9 cellular contexts compared by ENCODE assay signal in the genomic region with DNA sequence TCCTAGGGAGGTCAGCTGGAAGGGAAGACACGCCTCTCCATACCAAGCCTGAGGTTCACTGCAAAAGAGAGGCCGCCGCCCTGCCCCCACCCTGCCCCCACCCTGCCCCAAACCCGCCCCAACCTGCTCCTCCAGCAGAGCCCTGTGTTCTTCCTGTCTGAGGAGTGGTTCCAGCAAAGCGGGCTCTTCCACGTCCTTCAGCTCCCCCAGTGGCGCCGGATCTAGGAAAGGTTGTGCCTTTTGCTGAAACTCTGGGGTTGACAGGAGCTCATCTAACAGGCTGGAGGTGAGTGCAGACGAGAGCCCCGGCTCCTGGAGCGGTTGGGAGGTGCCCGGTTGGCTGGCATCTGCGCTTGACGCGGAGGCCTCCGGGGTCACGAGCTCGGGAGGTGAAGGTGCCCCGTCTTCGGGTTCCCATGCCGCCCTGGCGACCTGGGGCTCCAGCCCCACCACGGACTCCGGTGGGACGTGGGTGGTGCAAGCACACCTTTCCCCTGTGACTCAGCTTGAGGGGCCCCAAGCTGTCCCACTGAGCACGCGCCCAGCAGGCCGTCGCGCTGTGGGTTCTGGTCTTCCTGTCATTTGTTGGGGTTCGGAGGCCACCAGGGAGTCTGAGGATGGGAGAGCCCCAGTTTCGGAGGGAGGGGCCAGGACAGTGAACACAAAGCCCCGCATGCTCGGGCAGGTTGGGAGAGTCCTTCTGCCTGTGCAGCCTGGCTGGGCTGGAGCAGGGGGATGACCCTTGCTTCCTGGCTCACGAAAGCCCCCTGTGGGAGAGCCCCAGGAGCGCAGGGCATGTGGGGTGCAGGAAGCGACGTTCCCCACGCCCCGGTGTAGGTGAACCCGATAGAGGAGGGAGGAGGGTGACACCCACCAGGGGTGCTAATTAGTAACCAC.
DNase-seq lines count a peak whose midpoint lies in the region; ATAC-seq, FAIRE-seq and TF ChIP-seq lines count a peak whose summit lies in the region.
"Had no signal": no experiment of that assay in that cellular context is flagged by ENCODE, and none has a peak within 500 bp of the region (broad histone marks: within the 10 kb centered on the region; RNA-seq: fewer than 3 reads in every experiment).

No MANE protein-coding gene starts in this region.

- no peak for TF ChIP-seq EP300 in GM12878 (IDR thresholded peaks at IDR 0.05; ENCODE audit: borderline replicate concordance in 1 of 2, control insufficient read depth in 1 of 2, low read depth in 2 of 2, low read length in 2 of 2)

- H3K79me2 ChIP-seq in GM12878 (ENCODE audit: control insufficient read depth, insufficient read depth, low read length) (peaks cover 17% of the 10 kb centered on the region), keratinocyte (ENCODE audit: control insufficient read depth, insufficient read depth, low read length) (peaks cover 7% of the 10 kb centered on the region)

- H4K20me1 ChIP-seq in GM12878 (ENCODE audit: control insufficient read depth, insufficient read depth) (no peaks in the 10 kb centered on the region), keratinocyte (ENCODE audit: control insufficient read depth, extremely low read depth, insufficient read depth, low read length) (no peaks in the 10 kb centered on the region)

- DNase-seq in GM10248 (ENCODE audit: extremely low spot score), result peak; percentile 77
- DNase-seq in HFFc6, result peak; percentile 36
- peak; percentile 37 for DNase-seq in RWPE1 (ENCODE audit: low spot score)
- peak; percentile 75 for DNase-seq in GM12878 (ENCODE audit: low read depth, low spot score)
- DNase-seq in keratinocyte (ENCODE audit: low read depth, low spot score), result no peak
- DNase-seq in stimulated activated CD4-positive, alpha-beta T cell treated with anti-CD3 and anti-CD28 coated beads, Interleukin-1b, Interleukin-23, amount 100 ng/mL, for 4 hours (ENCODE audit: low read depth in 2 of 2), result peak; percentile 31 to 32
- no peak for DNase-seq in NCI-H1417 (lab: John Stamatoyannopoulos, UW)
- DNase-seq in SW 1271 (lab: John Stamatoyannopoulos, UW), result no peak

- H3K4me1 ChIP-seq in GM12878 (ENCODE audit: control insufficient read depth, insufficient read depth, low read length), result no peaks in the 10 kb centered on the region
- peaks cover 6% of the 10 kb centered on the region for H3K4me1 ChIP-seq in keratinocyte (ENCODE audit: control insufficient read depth, extremely low read depth, insufficient read depth, low read length)

- in situ Hi-C loops in GM12878 (cut with MboI), result loop anchor here (10.0 kb wide), 1 partner anchor 943 kb away; no protein-coding TSS in a partner anchor

- RAD21 ChIA-PET in GM12878 (lab: Charles Lee; ENCODE audit: unreplicated experiment), result interaction anchor here (2.3 to 2.4 kb wide), 2 partner anchors 1015 to 1018 kb away, joined by 20 to 47 read pairs; no protein-coding TSS in a partner anchor

- no peak for TF ChIP-seq RAD21 in GM12878 (IDR thresholded peaks at IDR 0.05; ENCODE audit: insufficient read depth, low read depth, low read length)

- H3K9me3 Mint-ChIP-seq in HFFc6, result peaks cover 45% of the 10 kb centered on the region

- peaks cover 15% of the 10 kb centered on the region for H3K4me1 Mint-ChIP-seq in HFFc6 (ENCODE audit: low read depth)

- POLR2A ChIA-PET in GM10248 (lab: Yijun Ruan, JAX) (interaction anchor here (1.6 to 1.8 kb wide), 2 partner anchors 1015 to 1019 kb away, joined by 6 to 8 read pairs; no protein-coding TSS in a partner anchor), RWPE1 (lab: Yijun Ruan, JAX; ENCODE audit: low non-redundant PET) (interaction anchor here (0.6 to 1.1 kb wide), 3 partner anchors 1014 to 1019 kb away, joined by 3 to 7 read pairs (median 5); no protein-coding TSS in a partner anchor), GM12878 (lab: Charles Lee) (interaction anchor here (1.3 to 2.4 kb wide), 3 partner anchors 980 to 1018 kb away, joined by 3 to 35 read pairs (median 9); no protein-coding TSS in a partner anchor)

- H3K36me3 Mint-ChIP-seq in HFFc6 (ENCODE audit: low read depth), result peaks cover 7% of the 10 kb centered on the region; the same call in 1 of the 2 replicates

- 17% methylated on average over 39 of the region's 41 CpGs for WGBS in GM12878 (ENCODE audit: insufficient coverage, insufficient replicate concordance, low lambda C conversion rate, missing lambda C conversion rate)

- H3K36me3 ChIP-seq in GM12878 (ENCODE audit: control insufficient read depth in 2 of 2, insufficient read depth in 2 of 2, low read length in 1 of 2), result no peaks in the 10 kb centered on the region
- no peaks in the 10 kb centered on the region for H3K36me3 ChIP-seq in keratinocyte (ENCODE audit: control insufficient read depth in 2 of 2, extremely low read depth in 1 of 2, insufficient read depth in 2 of 2, low read length in 2 of 2)

- H3K4me3 ChIP-seq in GM12878, result peak overlapping the region; percentile 94
- H3K4me3 ChIP-seq in keratinocyte (ENCODE audit: control insufficient read depth in 2 of 3, extremely low read depth in 1 of 3, insufficient read depth in 2 of 3, low read depth in 1 of 3, low read length in 3 of 3), result peak overlapping the region; percentile 81 to 90 (median 83)

- CTCF ChIA-PET in GM10248 (lab: Yijun Ruan, JAX) (interaction anchor here (1.1 to 1.9 kb wide), 2 partner anchors 1015 to 1018 kb away, joined by 3 to 17 read pairs; no protein-coding TSS in a partner anchor), RWPE1 (lab: Yijun Ruan, JAX) (no interaction called here), GM12878 (lab: Yijun Ruan, JAX) (interaction anchor here (1.2 to 2.3 kb wide), 2 partner anchors 1015 to 1018 kb away, joined by 8 to 25 read pairs; no protein-coding TSS in a partner anchor)

- intact Hi-C loops in GM12878 (cut with micrococcal nuclease; ENCODE audit: unreplicated experiment), result no loop called here

- FAIRE-seq in GM12878 (lab: Jason Lieb, UNC), result no peak
- no peak for FAIRE-seq in keratinocyte (lab: Jason Lieb, UNC)

- dilution Hi-C loops in keratinocyte (cut with MboI; ENCODE audit: extremely low pct_ligation_motif_present, low sequenced_read_pairs), result no loop called here

- SMC1A ChIA-PET in GM12878 (lab: Charles Lee; ENCODE audit: uncharacterized antibody, unreplicated experiment), result interaction anchor here (2.4 to 2.9 kb wide), 3 partner anchors 1015 to 1019 kb away, joined by 11 to 26 read pairs (median 17); no protein-coding TSS in a partner anchor

- H3K9ac ChIP-seq in GM12878 (ENCODE audit: control insufficient read depth, insufficient read depth, low read length) (peak overlapping the region; percentile 77), keratinocyte (ENCODE audit: control insufficient read depth, extremely low read depth, insufficient read depth, low read length) (peak overlapping the region; percentile 77)

- no TSS peak for BruUV-seq in GM12878 (replicated peaks; lab: Mats Ljungman, UMichigan)

- H3K27me3 ChIP-seq in GM12878 (replicated peaks in 1 of 2; ENCODE audit: control insufficient read depth in 2 of 2, insufficient read depth in 2 of 2, low read length in 1 of 2), result no peaks in the 10 kb centered on the region
- H3K27me3 ChIP-seq in keratinocyte (ENCODE audit: control insufficient read depth, extremely low read depth, insufficient read depth, low read length), result peaks cover 6% of the 10 kb centered on the region

- TF ChIP-seq CTCF in GM10248 (IDR thresholded peaks at IDR 0.05; ENCODE audit: control extremely low read depth, extremely low read depth, low read depth, missing control alignments) (peak; percentile 31), HFFc6 (IDR thresholded peaks at IDR 0.05) (no peak), RWPE1 (conservative IDR thresholded peaks at IDR 0.05; ENCODE audit: low read depth) (no peak), GM12878 (IDR thresholded peaks at IDR 0.05 in 2 of 3, conservative IDR thresholded peaks at IDR 0.05 in 1 of 3; ENCODE audit: control insufficient read depth in 2 of 3, extremely low read depth in 1 of 3, insufficient read depth in 1 of 3, low read depth in 3 of 3, low read length in 3 of 3) (peak in 2 of 3 experiments; percentile 11 to 23; a peak in 2 of 6 replicates), keratinocyte (optimal IDR thresholded peaks at IDR 0.05 in 1 of 3, IDR thresholded peaks at IDR 0.05 in 1 of 3, conservative IDR thresholded peaks at IDR 0.05 in 1 of 3; ENCODE audit: extremely low read depth in 1 of 3, insufficient read depth in 2 of 3, low read length in 3 of 3) (no peak)

- peak overlapping the region; percentile 82 for H2AFZ ChIP-seq in GM12878 (ENCODE audit: control insufficient read depth, low read depth, low read length)
- peak overlapping the region; percentile 96 for H2AFZ ChIP-seq in keratinocyte (ENCODE audit: control insufficient read depth, low read length)

- H3K27me3 Mint-ChIP-seq in HFFc6 (ENCODE audit: insufficient read depth), result peaks cover 14% of the 10 kb centered on the region

- H3K4me3 Mint-ChIP-seq in HFFc6, result peak overlapping the region; percentile 84

- peak overlapping the region; percentile 55; the same call in 1 of the 2 replicates for H3K27ac Mint-ChIP-seq in HFFc6

- H3K9me1 ChIP-seq in keratinocyte (ENCODE audit: control insufficient read depth, extremely low read depth, insufficient read depth, low read length), result no peaks in the 10 kb centered on the region

- peak; percentile 80 for ATAC-seq in GM12878

- H3K9me3 ChIP-seq in GM12878 (replicated peaks; ENCODE audit: control insufficient read depth, insufficient read depth, low read length), result no peaks in the 10 kb centered on the region; the same call in 2 of the 3 replicates
- H3K9me3 ChIP-seq in keratinocyte (ENCODE audit: control insufficient read depth, low read depth, low read length), result peaks cover 10% of the 10 kb centered on the region

- H3K27ac ChIP-seq in RWPE1 (peak overlapping the region; percentile 32; the same call in 1 of the 2 replicates), GM12878 (ENCODE audit: control insufficient read depth, insufficient read depth) (peak overlapping the region; percentile 86), keratinocyte (ENCODE audit: control insufficient read depth, insufficient read depth, low read length) (peak overlapping the region; percentile 60)
- H3K27ac ChIP-seq: VCaP had no signal

- H3K4me2 ChIP-seq in GM12878 (ENCODE audit: control insufficient read depth, insufficient read depth), result peak overlapping the region; percentile 89
- peak overlapping the region; percentile 98 for H3K4me2 ChIP-seq in keratinocyte (ENCODE audit: control insufficient read depth, extremely low read depth, insufficient read depth, low read depth, low read length)

- TF ChIP-seq POLR2A in GM12878 (IDR thresholded peaks at IDR 0.05; ENCODE audit: low read depth, low read length), result 0 out of 2 replicates have a peak, but pooled peaks have one; percentile 50

TF ChIP-seq in GM12878, 131 proteins besides CTCF, POLR2A, EP300 and RAD21 (continues in another document):
- TF ChIP-seq BHLHE40 (IDR thresholded peaks at IDR 0.05; ENCODE audit: borderline replicate concordance in 1 of 2, low read depth in 2 of 2, low read length in 1 of 2) (peak; percentile 8 to 37; a peak in 1 of 4 replicates), POLR2AphosphoS2 (IDR thresholded peaks at IDR 0.05; ENCODE audit: low read depth, low read length) (peak; percentile 10; the same call in 1 of the 2 replicates), RCOR1 (conservative IDR thresholded peaks at IDR 0.05; ENCODE audit: low read depth, low read length) (no peak), MYC (IDR thresholded peaks at IDR 0.05; ENCODE audit: insufficient read depth, insufficient read length, insufficient replicate concordance, low read length, severe bottlenecking) (peak; percentile 55), CBX5 (IDR thresholded peaks at IDR 0.05; ENCODE audit: low read depth) (0 out of 2 replicates have a peak, but pooled peaks have one; percentile 38)

Comparison
In these comparisons a context has a peak if more than half of its experiments do, and no peak if none do; other contexts are left out.
1. DNase-seq: peak in GM10248 (single experiment), HFFc6 (single experiment), RWPE1 (single experiment), GM12878 (single experiment) and stimulated activated CD4-positive, alpha-beta T cell treated with anti-CD3 and anti-CD28 coated beads, Interleukin-1b, Interleukin-23, amount 100 ng/mL, for 4 hours (2 of 2); none in keratinocyte (single experiment), NCI-H1417 (0 of 3) and SW 1271 (0 of 2).
2. CTCF ChIP-seq: peak in GM10248 (single experiment) and GM12878 (2 of 3); none in HFFc6 (single experiment), RWPE1 (single experiment) and keratinocyte (0 of 3).
3. H3K27ac ChIP-seq: peak in every context shown above with its lines; median percentile 86 in GM12878; 60 in keratinocyte; 32 in RWPE1.